Comparison of ENCODE assay signal across 25 cellular contexts in the genomic region with DNA sequence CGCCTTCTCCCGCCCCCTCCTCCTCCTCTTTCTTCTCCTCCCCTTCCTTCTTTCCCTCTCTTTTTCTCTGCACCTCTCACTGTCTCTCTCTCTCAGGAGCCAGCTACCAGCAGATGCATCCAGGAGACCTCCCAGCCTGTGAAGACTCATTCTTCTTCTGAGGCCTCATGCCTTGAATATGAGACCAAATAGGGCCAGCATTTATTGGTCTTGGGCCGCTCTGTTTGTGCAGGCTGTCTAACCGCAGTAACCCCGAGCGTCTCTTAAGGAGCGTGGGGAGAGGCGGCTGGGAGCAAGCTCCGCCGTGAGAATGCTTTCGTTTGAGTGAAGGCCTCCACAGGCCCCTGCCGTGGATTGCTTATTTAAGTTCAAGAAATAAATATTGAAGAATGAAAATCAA.
"Had no signal": no experiment of that assay in that cellular context is flagged by ENCODE, and none has a peak within 500 bp of the region (broad histone marks: within the 10 kb centered on the region; RNA-seq: fewer than 3 reads in every experiment).

No MANE protein-coding gene starts in this region.

- H3K4me2 ChIP-seq: KMS-11 had no signal

- H3K36me3 ChIP-seq: ascending aorta, WERI-Rb-1 had no signal

- H3K27ac Mint-ChIP-seq: activated CD8-positive, alpha-beta T cell treated with anti-CD3 and anti-CD28 coated beads, Interleukin-2, amount 10 ng/mL, durations not matched to agents 7 days and 5 days; activated naive CD8-positive, alpha-beta T cell treated with anti-CD3 and anti-CD28 coated beads, Interleukin-2, amount 10 ng/mL, durations not matched to agents 7 days and 5 days; brain; T-cell had no signal

- H3K27me3 ChIP-seq: ascending aorta had no signal

- ATAC-seq: activated CD4-positive, CD25-positive, alpha-beta regulatory T cell treated with anti-CD3 and anti-CD28 coated beads, Interleukin-2, amount 50 U/mL, for 24 hours; activated CD8-positive, alpha-beta T cell treated with anti-CD3 and anti-CD28 coated beads, Interleukin-2, amount 10 ng/mL, durations not matched to agents 7 days and 5 days; T-cell had no signal

- H3K27ac ChIP-seq: ascending aorta, KMS-11, SK-N-MC, WERI-Rb-1 had no signal

- DNase-seq: activated CD4-positive, alpha-beta T cell treated with anti-CD3 and anti-CD28 coated beads for 48 hours; activated CD4-positive, alpha-beta T cell treated with anti-CD3 and anti-CD28 coated beads, Interleukin-2, amount 50 U/mL, for 4 hours; activated CD8-positive, alpha-beta memory T cell treated with anti-CD3 and anti-CD28 coated beads, Interleukin-2, amount 50 U/mL, for 48 hours; activated CD8-positive, alpha-beta T cell treated with anti-CD3 and anti-CD28 coated beads, Interleukin-2, amount 10 ng/mL, durations not matched to agents 7 days and 5 days; activated naive CD4-positive, alpha-beta T cell treated with anti-CD3 and anti-CD28 coated beads, Interleukin-2, amount 50 U/mL, for 16 hours; activated naive CD8-positive, alpha-beta T cell treated with anti-CD3 and anti-CD28 coated beads, Interleukin-2, amount 10 ng/mL, durations not matched to agents 7 days and 5 days; activated T-cell treated with anti-CD3 and anti-CD28 coated beads, Interleukin-2, amount 50 U/mL, for 1 hour; MV-4-11; NCI-H1092 treated with DMSO at 0.1 percent for 48 hours; NCI-H1436; NCI-H1694 treated with DMSO at 0.1 percent for 48 hours; NCI-H2029 treated with DMSO at 0.1 percent for 48 hours; NCI-H345; NCI-H510A; NCI-H526 treated with DMSO at 0.1 percent for 48 hours; NCI-H82; SIG-M5; T-cell; T-helper 2 cell; WERI-Rb-1 had no signal

- H3K9me3 Mint-ChIP-seq: activated naive CD8-positive, alpha-beta T cell treated with anti-CD3 and anti-CD28 coated beads, Interleukin-2, amount 10 ng/mL, durations not matched to agents 7 days and 5 days; T-cell had no signal

- H3K4me3 Mint-ChIP-seq: activated CD8-positive, alpha-beta T cell treated with anti-CD3 and anti-CD28 coated beads, Interleukin-2, amount 10 ng/mL, durations not matched to agents 7 days and 5 days; activated naive CD8-positive, alpha-beta T cell treated with anti-CD3 and anti-CD28 coated beads, Interleukin-2, amount 10 ng/mL, durations not matched to agents 7 days and 5 days; brain; T-cell had no signal

- H3K4me1 Mint-ChIP-seq: activated naive CD8-positive, alpha-beta T cell treated with anti-CD3 and anti-CD28 coated beads, Interleukin-2, amount 10 ng/mL, durations not matched to agents 7 days and 5 days; T-cell had no signal

- H3K36me3 Mint-ChIP-seq: activated naive CD8-positive, alpha-beta T cell treated with anti-CD3 and anti-CD28 coated beads, Interleukin-2, amount 10 ng/mL, durations not matched to agents 7 days and 5 days; brain; T-cell had no signal

- H3K9me3 ChIP-seq: ascending aorta had no signal

- H3K4me3 ChIP-seq: ascending aorta, SK-N-MC had no signal

- H3K4me1 ChIP-seq: ascending aorta had no signal

- H3K9ac ChIP-seq: KMS-11 had no signal
